Comparison of ENCODE assay signal across 8 cellular contexts in the genomic region with DNA sequence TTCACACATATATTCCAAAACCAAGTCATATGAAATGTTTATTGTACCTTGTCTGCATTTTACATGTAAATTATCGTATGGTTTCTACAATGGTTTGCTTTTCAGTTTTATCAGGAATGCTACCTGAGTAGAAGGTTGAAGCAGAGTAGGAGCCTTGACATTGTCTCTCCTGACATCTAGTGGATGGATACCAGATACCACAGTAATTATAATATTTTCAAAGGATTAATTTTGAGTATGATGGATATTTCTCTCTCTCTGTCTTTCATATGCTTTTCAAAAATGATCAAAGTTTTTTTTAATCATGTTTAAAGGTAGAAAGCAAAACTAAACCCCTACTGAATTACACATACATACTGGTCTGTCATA.
DNase-seq lines count a peak whose midpoint lies in the region; ATAC-seq, FAIRE-seq and TF ChIP-seq lines count a peak whose summit lies in the region.

No MANE protein-coding gene starts in this region.

- no peaks in the 10 kb centered on the region for H3K27me3 ChIP-seq in HAP-1 (ENCODE audit: low read depth)
- H3K27me3 ChIP-seq in pancreas = peaks cover 0 to 16% (median 0%) of the 10 kb centered on the region in 4 donors

- H3K9me3 Mint-ChIP-seq in activated T-helper 17 cell treated with anti-CD3 and anti-CD28 coated beads, Interleukin-2, amount 50 U/mL, for 72 hours = no peaks in the 10 kb centered on the region

- no peak overlapping the region for H3K27ac ChIP-seq in pancreas

- intact Hi-C loops in pancreas (cut with DNase I) = no loop called here

- 3 to 12% methylated on average over 1 of the region's 1 CpG for WGBS in pancreas, 2 donors

- in situ Hi-C loops in HAP-1 (cut with MboI; ENCODE audit: low sequenced_read_pairs) = loop anchor here (25.0 kb wide), 1 partner anchor 239 kb away; no protein-coding TSS in a partner anchor

- DNase-seq in DMS 273 (lab: John Stamatoyannopoulos, UW; ENCODE audit: unreplicated experiment) = peak; percentile 49
- no peak for DNase-seq in DMS 273 treated with DMSO at 0.1 percent for 48 hours (lab: John Stamatoyannopoulos, UW)
- peak; percentile 15 to 65 for DNase-seq in HAP-1 (ENCODE audit: low spot score in 2 of 2)
- DNase-seq in NCI-H1436 treated with DMSO at 0.1 percent for 48 hours (lab: John Stamatoyannopoulos, UW) = peak; percentile 47
- DNase-seq in cardiac fibroblast (ENCODE audit: low read depth in 2 of 2) = peak; percentile 18 to 40
- DNase-seq in pancreas = no peak
- DNase-seq in Ammon's horn (ENCODE audit: low spot score) = no peak

- no peaks in the 10 kb centered on the region for H3K36me3 Mint-ChIP-seq in activated T-helper 17 cell treated with anti-CD3 and anti-CD28 coated beads, Interleukin-2, amount 50 U/mL, for 72 hours (ENCODE audit: low read depth)

- H3K4me3 Mint-ChIP-seq in activated T-helper 17 cell treated with anti-CD3 and anti-CD28 coated beads, Interleukin-2, amount 50 U/mL, for 72 hours = no peak overlapping the region

- peak; percentile 82 to 94 (median 94) for ATAC-seq in pancreas
- no peak for ATAC-seq in activated T-helper 17 cell treated with anti-CD3 and anti-CD28 coated beads, Interleukin-2, amount 50 U/mL, for 72 hours (replicated peaks)

- H3K9me3 ChIP-seq in HAP-1 = no peaks in the 10 kb centered on the region
- H3K9me3 ChIP-seq in pancreas = no peaks in the 10 kb centered on the region

- TF ChIP-seq CTCF in cardiac fibroblast (IDR thresholded peaks at IDR 0.05; ENCODE audit: low read depth, low read length) (peak; percentile 40), pancreas (IDR thresholded peaks at IDR 0.05) (peak in 3 of 4 donors; percentile 18 to 38 (median 21))

- peak; percentile 94 for FAIRE-seq in pancreas (lab: Jason Lieb, UNC)

- H3K4me3 ChIP-seq in HAP-1 (no peak overlapping the region), cardiac fibroblast (replicated peaks in 1 of 2; ENCODE audit: low read depth in 2 of 2, low read length in 2 of 2) (no peak overlapping the region), pancreas (no peak overlapping the region)

- H3K36me3 ChIP-seq in HAP-1 (replicated peaks) (no peaks in the 10 kb centered on the region), pancreas (no peaks in the 10 kb centered on the region)

- no peaks in the 10 kb centered on the region for H3K4me1 Mint-ChIP-seq in activated T-helper 17 cell treated with anti-CD3 and anti-CD28 coated beads, Interleukin-2, amount 50 U/mL, for 72 hours

- no peaks in the 10 kb centered on the region for H3K27me3 Mint-ChIP-seq in activated T-helper 17 cell treated with anti-CD3 and anti-CD28 coated beads, Interleukin-2, amount 50 U/mL, for 72 hours

- H3K4me1 ChIP-seq in HAP-1 (peaks cover 13% of the 10 kb centered on the region), pancreas (peaks cover 0 to 5% (median 0%) of the 10 kb centered on the region in 3 donors)

- no peak overlapping the region for H3K27ac Mint-ChIP-seq in activated T-helper 17 cell treated with anti-CD3 and anti-CD28 coated beads, Interleukin-2, amount 50 U/mL, for 72 hours

Comparison
In these comparisons a context has a peak if more than half of its experiments do, and no peak if none do; other contexts are left out.
1. DNase-seq: peak in DMS 273 (single experiment), HAP-1 (2 of 2), NCI-H1436 treated with DMSO at 0.1 percent for 48 hours (single experiment) and cardiac fibroblast (2 of 2); none in DMS 273 treated with DMSO at 0.1 percent for 48 hours (single experiment), pancreas (0 of 6) and Ammon's horn (single experiment).